Comparison of ENCODE assay signal across 1 cellular context in the genomic region with DNA sequence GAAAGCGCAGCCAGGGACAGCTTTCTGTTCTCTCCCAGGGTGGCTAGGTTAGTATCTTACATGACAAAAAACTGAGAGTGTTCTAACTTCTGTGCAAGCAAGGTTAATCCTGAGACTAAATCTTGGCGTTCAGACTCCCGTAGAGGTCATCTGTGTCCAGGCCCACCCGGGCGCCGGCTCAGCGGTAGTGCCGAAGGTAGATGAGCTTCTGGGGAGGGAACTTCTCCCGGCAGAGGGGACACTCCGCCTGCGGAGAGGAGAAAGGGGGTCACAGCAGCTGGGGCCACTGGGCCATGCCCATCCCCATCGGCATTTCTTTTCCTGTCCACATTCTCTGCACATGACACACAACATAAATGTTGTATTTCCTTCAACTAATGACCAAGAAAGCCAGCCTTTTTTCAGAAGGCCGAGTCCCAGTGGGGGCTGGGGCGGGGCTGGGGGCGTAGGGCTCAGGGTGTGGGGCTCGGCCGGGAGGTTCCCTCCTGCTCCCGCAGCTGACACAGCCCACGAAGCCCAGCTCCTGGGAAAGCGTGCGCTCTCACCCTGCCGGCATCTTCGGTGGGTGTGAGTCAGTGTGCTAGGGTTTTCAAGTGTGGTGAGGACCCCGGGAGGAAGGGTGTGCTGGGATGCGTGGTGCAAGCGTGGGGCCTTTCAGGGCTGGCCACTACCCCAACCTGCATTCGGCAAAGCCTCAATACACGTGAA.
TF ChIP-seq lines count a peak whose summit lies in the region.

No MANE protein-coding gene starts in this region.

TF ChIP-seq in HCT116, 20 proteins besides CTCF, POLR2A, EP300 and RAD21:
- TF ChIP-seq, protein P1, sequence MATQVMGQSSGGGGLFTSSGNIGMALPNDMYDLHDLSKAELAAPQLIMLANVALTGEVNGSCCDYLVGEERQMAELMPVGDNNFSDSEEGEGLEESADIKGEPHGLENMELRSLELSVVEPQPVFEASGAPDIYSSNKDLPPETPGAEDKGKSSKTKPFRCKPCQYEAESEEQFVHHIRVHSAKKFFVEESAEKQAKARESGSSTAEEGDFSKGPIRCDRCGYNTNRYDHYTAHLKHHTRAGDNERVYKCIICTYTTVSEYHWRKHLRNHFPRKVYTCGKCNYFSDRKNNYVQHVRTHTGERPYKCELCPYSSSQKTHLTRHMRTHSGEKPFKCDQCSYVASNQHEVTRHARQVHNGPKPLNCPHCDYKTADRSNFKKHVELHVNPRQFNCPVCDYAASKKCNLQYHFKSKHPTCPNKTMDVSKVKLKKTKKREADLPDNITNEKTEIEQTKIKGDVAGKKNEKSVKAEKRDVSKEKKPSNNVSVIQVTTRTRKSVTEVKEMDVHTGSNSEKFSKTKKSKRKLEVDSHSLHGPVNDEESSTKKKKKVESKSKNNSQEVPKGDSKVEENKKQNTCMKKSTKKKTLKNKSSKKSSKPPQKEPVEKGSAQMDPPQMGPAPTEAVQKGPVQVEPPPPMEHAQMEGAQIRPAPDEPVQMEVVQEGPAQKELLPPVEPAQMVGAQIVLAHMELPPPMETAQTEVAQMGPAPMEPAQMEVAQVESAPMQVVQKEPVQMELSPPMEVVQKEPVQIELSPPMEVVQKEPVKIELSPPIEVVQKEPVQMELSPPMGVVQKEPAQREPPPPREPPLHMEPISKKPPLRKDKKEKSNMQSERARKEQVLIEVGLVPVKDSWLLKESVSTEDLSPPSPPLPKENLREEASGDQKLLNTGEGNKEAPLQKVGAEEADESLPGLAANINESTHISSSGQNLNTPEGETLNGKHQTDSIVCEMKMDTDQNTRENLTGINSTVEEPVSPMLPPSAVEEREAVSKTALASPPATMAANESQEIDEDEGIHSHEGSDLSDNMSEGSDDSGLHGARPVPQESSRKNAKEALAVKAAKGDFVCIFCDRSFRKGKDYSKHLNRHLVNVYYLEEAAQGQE (IDR thresholded peaks at IDR 0.05; ENCODE audit: low read depth) = no peak
- TF ChIP-seq EZH2phosphoT487 (IDR thresholded peaks at IDR 0.05; ENCODE audit: borderline replicate concordance) = no peak
- TF ChIP-seq SP1 (IDR thresholded peaks at IDR 0.05; ENCODE audit: low read depth) = no peak
- peak; percentile 6; the same call in 1 of the 2 replicates for TF ChIP-seq POLR2AphosphoS5 (IDR thresholded peaks at IDR 0.05; ENCODE audit: low read depth, low read length)
